Comparison of ENCODE assay signal across 18 cellular contexts in the genomic region with DNA sequence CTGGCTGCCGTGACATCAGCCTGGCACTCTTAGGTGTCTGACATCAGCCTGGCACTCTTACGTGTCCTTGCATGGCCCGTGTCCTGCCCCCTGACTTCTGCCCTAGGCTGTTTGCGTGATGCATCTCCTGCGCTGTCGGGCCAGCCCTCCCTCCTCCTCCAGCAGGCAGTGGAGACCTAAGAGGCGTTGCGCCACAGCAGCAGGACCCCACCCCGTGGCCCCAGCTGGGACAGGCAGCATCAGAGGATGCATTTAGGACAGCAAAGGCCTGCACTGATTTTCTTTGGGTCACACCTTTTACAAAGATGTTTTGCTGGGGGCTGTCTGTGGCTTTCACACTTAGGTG.
"Had no signal": no experiment of that assay in that cellular context is flagged by ENCODE, and none has a peak within 500 bp of the region (broad histone marks: within the 10 kb centered on the region; RNA-seq: fewer than 3 reads in every experiment).

No MANE protein-coding gene starts in this region.

- H3K36me3 Mint-ChIP-seq: activated naive CD8-positive, alpha-beta T cell treated with anti-CD3 and anti-CD28 coated beads, Interleukin-2, amount 10 ng/mL, durations not matched to agents 7 days and 5 days had no signal

- H3K36me3 ChIP-seq: cardiac muscle cell had no signal

- H3K4me1 ChIP-seq: foreskin keratinocyte had no signal

- H3K4me1 Mint-ChIP-seq: activated naive CD8-positive, alpha-beta T cell treated with anti-CD3 and anti-CD28 coated beads, Interleukin-2, amount 10 ng/mL, durations not matched to agents 7 days and 5 days had no signal

- DNase-seq: activated B cell treated with CpG ODN at 0.5 μM for 24 hours; activated CD4-positive, alpha-beta memory T cell treated with anti-CD3 and anti-CD28 coated beads, Interleukin-2, amount 10 ng/mL, durations not matched to agents 7 days and 5 days; activated CD4-positive, alpha-beta T cell treated with anti-CD3 and anti-CD28 coated beads for 4 hours; activated naive CD4-positive, alpha-beta T cell treated with Interleukin-2 at 50 U/mL for 16 hours; activated naive CD8-positive, alpha-beta T cell treated with anti-CD3 and anti-CD28 coated beads, Interleukin-2, amount 10 ng/mL, durations not matched to agents 7 days and 5 days; activated T-cell treated with anti-CD3 and anti-CD28 coated beads, Interleukin-2, amount 50 U/mL, for 24 hours; dermis blood vessel endothelial cell; effector memory CD4-positive, alpha-beta T cell; foreskin keratinocyte; hippocampal formation; nucleus accumbens; stimulated activated CD4-positive, alpha-beta T cell treated with anti-CD3 and anti-CD28 coated beads, Interleukin-2, amount 100 ng/mL, for 24 hours; stimulated activated naive CD8-positive, alpha-beta T cell treated with anti-CD3 and anti-CD28 coated beads, Interleukin-15, Interleukin-2, amounts not matched to agents 100 U/mL and 50 U/mL, for 24 hours had no signal

- H3K4me3 Mint-ChIP-seq: activated B cell treated with CpG ODN at 0.5 μM for 24 hours; activated CD4-positive, alpha-beta memory T cell treated with anti-CD3 and anti-CD28 coated beads, Interleukin-2, amount 10 ng/mL, durations not matched to agents 7 days and 5 days; activated naive CD8-positive, alpha-beta T cell treated with anti-CD3 and anti-CD28 coated beads, Interleukin-2, amount 10 ng/mL, durations not matched to agents 7 days and 5 days; activated T-cell treated with anti-CD3 and anti-CD28 coated beads, Interleukin-2, amount 50 U/mL, for 24 hours; mesothelial cell of epicardium; natural killer cell treated with Interleukin-12 subunit alpha and Interleukin-12 subunit beta and Interleukin-15 and Interleukin-18, amount 100 ng/mL, for 72 hours had no signal

- H3K27me3 ChIP-seq: cardiac muscle cell, foreskin keratinocyte, tibial nerve had no signal

- ATAC-seq: foreskin keratinocyte; stimulated activated naive CD8-positive, alpha-beta T cell treated with anti-CD3 and anti-CD28 coated beads, Interleukin-15, Interleukin-2, amounts not matched to agents 100 U/mL and 50 U/mL, for 24 hours had no signal

- H3K27ac ChIP-seq: cardiac muscle cell, foreskin keratinocyte, tibial nerve had no signal

- H3K9me3 Mint-ChIP-seq: activated CD4-positive, alpha-beta memory T cell treated with anti-CD3 and anti-CD28 coated beads, Interleukin-2, amount 10 ng/mL, durations not matched to agents 7 days and 5 days had no signal

- H3K4me3 ChIP-seq: cardiac muscle cell, tibial nerve had no signal

- H3K27ac Mint-ChIP-seq: activated B cell treated with CpG ODN at 0.5 μM for 24 hours; activated CD4-positive, alpha-beta memory T cell treated with anti-CD3 and anti-CD28 coated beads, Interleukin-2, amount 10 ng/mL, durations not matched to agents 7 days and 5 days; activated naive CD8-positive, alpha-beta T cell treated with anti-CD3 and anti-CD28 coated beads, Interleukin-2, amount 10 ng/mL, durations not matched to agents 7 days and 5 days; activated T-cell treated with anti-CD3 and anti-CD28 coated beads, Interleukin-2, amount 50 U/mL, for 24 hours; activated T-helper 2 cell treated with anti-CD3 and anti-CD28 coated beads, Interferon-gamma antibody, Interleukin-2, Interleukin-4, amounts not matched to agents 10 μg/mL and 5 μg/mL and 100 μg/mL, durations not matched to agents 14 hours and 24 hours and 36 hours; mesothelial cell of epicardium; natural killer cell treated with Interleukin-12 subunit alpha and Interleukin-12 subunit beta and Interleukin-15 and Interleukin-18, amount 100 ng/mL, for 72 hours had no signal
